8 cellular contexts compared by ENCODE assay signal in the genomic region with DNA sequence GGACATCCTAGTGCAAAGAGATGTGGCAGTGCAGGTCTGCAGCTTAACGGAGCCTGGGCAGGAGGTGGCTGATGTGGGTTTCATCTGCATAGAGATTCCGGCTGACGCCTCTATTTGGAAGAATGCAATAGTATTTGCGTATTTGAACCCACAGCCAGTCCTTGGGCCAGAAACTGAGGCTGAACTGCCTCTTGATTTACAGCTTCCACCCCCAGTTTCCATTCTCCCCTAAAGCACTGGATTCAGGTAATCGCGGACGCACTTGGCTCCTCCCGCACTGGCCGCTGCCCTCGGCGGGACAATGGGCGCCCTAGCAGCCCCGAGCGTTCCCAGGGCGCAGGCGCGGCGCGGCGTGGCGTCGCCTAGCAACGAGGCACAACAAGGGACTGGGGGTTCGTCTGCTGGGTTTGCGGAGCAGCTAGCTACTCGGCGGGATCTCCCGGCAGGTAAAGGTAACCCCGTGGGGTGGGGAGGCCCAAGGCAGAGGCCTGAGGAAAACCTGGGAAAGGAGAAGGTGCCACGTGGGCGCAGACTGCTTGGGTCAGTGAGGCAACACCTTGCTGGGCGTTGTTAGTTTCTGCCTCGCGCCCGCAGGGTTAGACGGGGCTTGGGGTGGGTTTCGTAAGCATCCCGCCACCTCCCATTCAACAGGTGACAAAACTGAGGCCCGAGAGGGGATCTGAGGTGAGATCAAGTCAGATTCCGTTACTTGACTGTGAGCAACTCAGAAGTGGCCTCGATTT. TPM values are rescaled to one million over a fixed set of nuclear protein-coding genes. Genes with fewer than 3 reads are reported as not detected.
DNase-seq lines count a peak whose midpoint lies in the region; ATAC-seq lines count a peak whose summit lies in the region.

ARMC3 (plus strand) TSS at position 393 of the 743 bp plus-strand sequence. CDS start 3,944 bp downstream, outside the sequence.

- peak within 1 kb of the TSS; percentile 37 to 39 for H3K4me3 ChIP-seq in esophagus (ENCODE audit: low read depth in 1 of 2, low read length in 2 of 2)

- H3K4me1 ChIP-seq in esophagus (ENCODE audit: control insufficient read depth in 2 of 2, insufficient read depth in 2 of 2, low read length in 1 of 2) = peaks cover 4 to 6% of the 10 kb centered on the region in 2 donors

- DNase-seq in DMS53 treated with DMSO at 0.1 percent for 48 hours (lab: John Stamatoyannopoulos, UW; ENCODE audit: unreplicated experiment) = peak; percentile 70
- peak; percentile 1 for DNase-seq in NCI-H2029 (lab: John Stamatoyannopoulos, UW)
- DNase-seq in activated CD8-positive, alpha-beta memory T cell treated with anti-CD3 and anti-CD28 coated beads, Interleukin-2, amount 50 U/mL, for 24 hours (ENCODE audit: extremely low read depth) = peak; percentile 38
- peak; percentile 62 for DNase-seq in mucosa of gallbladder (ENCODE audit: low spot score)
- DNase-seq in stimulated activated CD8-positive, alpha-beta memory T cell treated with anti-CD3 and anti-CD28 coated beads, Interleukin-4, amount 100 ng/mL, for 1 hour (ENCODE audit: low read depth in 2 of 2, low spot score in 1 of 2) = peak; percentile 31 to 33
- DNase-seq in cerebellar nuclear complex (lab: John Stamatoyannopoulos, UW) = no peak

- H3K27ac ChIP-seq in esophagus (ENCODE audit: low read depth in 2 of 2, low read length in 1 of 2) = no peak within 1 kb of the TSS

- H3K9me3 ChIP-seq in esophagus (ENCODE audit: control insufficient read depth in 2 of 2, insufficient read depth in 1 of 2, low read depth in 1 of 2, low read length in 1 of 2) = no peaks in the 10 kb centered on the region

- no peaks in the 10 kb centered on the region for H3K36me3 ChIP-seq in esophagus (ENCODE audit: control insufficient read depth in 2 of 2, insufficient read depth in 2 of 2, low read length in 1 of 2)

- no peaks in the 10 kb centered on the region for H3K27me3 ChIP-seq in esophagus (ENCODE audit: control insufficient read depth in 1 of 2, insufficient read depth in 2 of 2, low read length in 2 of 2)

- peak; percentile 80 for ATAC-seq in GM21786 (IDR thresholded peaks at IDR 0.05; ENCODE audit: unreplicated experiment)

- WGBS in esophagus, 2 donors = 9 to 12% methylated on average over 41 of the region's 41 CpGs

RNA-seq across cellular contexts. Expression of gene ARMC3, which starts in this region (rescaled TPM):
- polyA plus RNA-seq in esophagus = under 1 TPM in 1 of 2 donors, not detected in 1; 0.04 TPM
- total RNA-seq in mucosa of gallbladder = 0.52 TPM

Comparison
In these comparisons a context has a peak if more than half of its experiments do, and no peak if none do; other contexts are left out.
1. Peak in DNase-seq in mucosa of gallbladder; RNA of the gene not detected or under 1 TPM.
2. DNase-seq: peak in DMS53 treated with DMSO at 0.1 percent for 48 hours (single experiment), NCI-H2029 (single experiment), activated CD8-positive, alpha-beta memory T cell treated with anti-CD3 and anti-CD28 coated beads, Interleukin-2, amount 50 U/mL, for 24 hours (single experiment) and stimulated activated CD8-positive, alpha-beta memory T cell treated with anti-CD3 and anti-CD28 coated beads, Interleukin-4, amount 100 ng/mL, for 1 hour (2 of 2); none in cerebellar nuclear complex (0 of 2).